Comparison of ENCODE assay signal across 11 cellular contexts in genomic region chr4:112735474-112735951, GRCh38.
DNase-seq lines count a peak whose midpoint lies in the region; ATAC-seq and TF ChIP-seq lines count a peak whose summit lies in the region.
"Had no signal": no experiment of that assay in that cellular context is flagged by ENCODE, and none has a peak within 500 bp of the region (broad histone marks: within the 10 kb centered on the region; RNA-seq: fewer than 3 reads in every experiment).

No MANE protein-coding gene starts in this region.

- H4K20me1 ChIP-seq in GM23338 (replicated peaks; ENCODE audit: insufficient read depth), result no peaks in the 10 kb centered on the region

- DNase-seq in GM12864 (ENCODE audit: low read depth) (peak; percentile 43), pons (ENCODE audit: low spot score) (no peak), omental fat pad (ENCODE audit: low spot score) (no peak), GM23338 (ENCODE audit: low spot score) (no peak), adrenal gland (no peak)
- DNase-seq in activated T-cell treated with anti-CD3 and anti-CD28 coated beads, Interleukin-2, amount 50 U/mL, for 72 hours, result peak; percentile 20 to 25
- DNase-seq: KBM-7 had no signal

- H3K27me3 ChIP-seq in GM23338 (ENCODE audit: insufficient read depth) (no peaks in the 10 kb centered on the region), adrenal gland (no peaks in the 10 kb centered on the region)
- H3K27me3 ChIP-seq: right atrium auricular region had no signal

- H3K36me3 ChIP-seq in GM23338 (ENCODE audit: insufficient read depth) (no peaks in the 10 kb centered on the region), adrenal gland (replicated peaks in 1 of 2) (no peaks in the 10 kb centered on the region)
- H3K36me3 ChIP-seq: right atrium auricular region had no signal

- no peak overlapping the region for H2AFZ ChIP-seq in GM23338

- H3K79me2 ChIP-seq in GM23338 (replicated peaks; ENCODE audit: insufficient read depth), result peaks cover 68% of the 10 kb centered on the region

- H3K9me3 Mint-ChIP-seq in activated T-cell treated with anti-CD3 and anti-CD28 coated beads, Interleukin-2, amount 50 U/mL, for 72 hours, result no peaks in the 10 kb centered on the region
- no peaks in the 10 kb centered on the region for H3K9me3 Mint-ChIP-seq in GM23338
- H3K9me3 Mint-ChIP-seq: brain had no signal

- no peak for TF ChIP-seq POLR2A in adrenal gland (IDR thresholded peaks at IDR 0.05)

- peak overlapping the region; percentile 16 to 51 for H3K4me3 Mint-ChIP-seq in activated T-cell treated with anti-CD3 and anti-CD28 coated beads, Interleukin-2, amount 50 U/mL, for 72 hours
- no peak overlapping the region for H3K4me3 Mint-ChIP-seq in GM23338
- H3K4me3 Mint-ChIP-seq: brain had no signal

- H3K9me2 ChIP-seq in GM23338 (ENCODE audit: insufficient read depth), result no peaks in the 10 kb centered on the region

- no peaks in the 10 kb centered on the region for H3K9me3 ChIP-seq in adrenal gland (replicated peaks in 1 of 3)
- H3K9me3 ChIP-seq: right atrium auricular region had no signal

- H3K4me3 ChIP-seq in GM12864 (ENCODE audit: low read depth, low read length) (no peak overlapping the region), GM23338 (no peak overlapping the region), adrenal gland (no peak overlapping the region)
- H3K4me3 ChIP-seq: right atrium auricular region had no signal

- ATAC-seq in GM19395 (IDR thresholded peaks at IDR 0.05; ENCODE audit: unreplicated experiment) (peak; percentile 73), HG03039 (IDR thresholded peaks at IDR 0.05; ENCODE audit: unreplicated experiment) (peak; percentile 74), omental fat pad (ENCODE audit: low FRiP score) (no peak), GM23338 (no peak)
- peak; percentile 78 to 80 for ATAC-seq in activated T-cell treated with anti-CD3 and anti-CD28 coated beads, Interleukin-2, amount 50 U/mL, for 72 hours (replicated peaks in 1 of 2)

- no peak overlapping the region for H3K4me2 ChIP-seq in GM23338

- TF ChIP-seq CTCF in GM12864 (IDR thresholded peaks at IDR 0.05; ENCODE audit: low read depth, low read length, missing control alignments) (peak; percentile 8), omental fat pad (IDR thresholded peaks at IDR 0.05) (no peak), GM23338 (conservative IDR thresholded peaks at IDR 0.05; ENCODE audit: low read depth in 2 of 2) (peak in 1 of 2 experiments; percentile 17; a peak in 1 of 4 replicates), adrenal gland (IDR thresholded peaks at IDR 0.05) (no peak)

- H3K36me3 Mint-ChIP-seq in activated T-cell treated with anti-CD3 and anti-CD28 coated beads, Interleukin-2, amount 50 U/mL, for 72 hours (ENCODE audit: insufficient read depth in 2 of 2), result no peaks in the 10 kb centered on the region
- H3K36me3 Mint-ChIP-seq in GM23338 (ENCODE audit: low read depth), result peaks cover 7% of the 10 kb centered on the region; the same call in 1 of the 3 replicates
- H3K36me3 Mint-ChIP-seq: brain had no signal

- peaks cover 25% of the 10 kb centered on the region for H3K4me1 Mint-ChIP-seq in activated T-cell treated with anti-CD3 and anti-CD28 coated beads, Interleukin-2, amount 50 U/mL, for 72 hours (ENCODE audit: low read depth)
- H3K4me1 Mint-ChIP-seq in GM23338, result peaks cover 22% of the 10 kb centered on the region
- H3K4me1 Mint-ChIP-seq: brain had no signal

- peaks cover 31% of the 10 kb centered on the region for H3K4me1 ChIP-seq in GM23338 (ENCODE audit: insufficient read depth)
- no peaks in the 10 kb centered on the region for H3K4me1 ChIP-seq in adrenal gland (replicated peaks in 1 of 2)
- H3K4me1 ChIP-seq: right atrium auricular region had no signal

- H3F3A ChIP-seq in GM23338 (replicated peaks; ENCODE audit: low read depth), result no peaks in the 10 kb centered on the region

- H3K27me3 Mint-ChIP-seq in activated T-cell treated with anti-CD3 and anti-CD28 coated beads, Interleukin-2, amount 50 U/mL, for 72 hours (ENCODE audit: low read depth), result peaks cover 7% of the 10 kb centered on the region
- H3K27me3 Mint-ChIP-seq in GM23338 (ENCODE audit: insufficient read depth, low read depth, poor library complexity), result no peaks in the 10 kb centered on the region

- intact Hi-C loops in adrenal gland (cut with DNase I), result no loop called here

- peak overlapping the region; percentile 44 for H3K27ac Mint-ChIP-seq in activated T-cell treated with anti-CD3 and anti-CD28 coated beads, Interleukin-2, amount 50 U/mL, for 72 hours
- no peak overlapping the region for H3K27ac Mint-ChIP-seq in GM23338
- H3K27ac Mint-ChIP-seq: brain had no signal

- no peak overlapping the region for H3K27ac ChIP-seq in GM23338 (ENCODE audit: low read depth)
- no peak overlapping the region for H3K27ac ChIP-seq in adrenal gland
- H3K27ac ChIP-seq: right atrium auricular region had no signal

TF ChIP-seq in GM23338, 12 proteins besides CTCF, POLR2A, EP300 and RAD21 (continues in another document):
- no peak for TF ChIP-seq CREB1 (CRISPR knock-in tag; IDR thresholded peaks at IDR 0.05; ENCODE audit: low read depth)
- no peak for TF ChIP-seq POLR2AphosphoS5 (IDR thresholded peaks at IDR 0.05; ENCODE audit: low read depth)
- no peak for TF ChIP-seq ZNF114 (CRISPR knock-in tag; IDR thresholded peaks at IDR 0.05)
- TF ChIP-seq STAT1 (IDR thresholded peaks at IDR 0.05; ENCODE audit: unreplicated experiment), result no peak
- TF ChIP-seq NANOG (IDR thresholded peaks at IDR 0.05; ENCODE audit: borderline replicate concordance), result no peak
- TF ChIP-seq ETS1 (IDR thresholded peaks at IDR 0.05), result no peak
- TF ChIP-seq EZH2 (IDR thresholded peaks at IDR 0.05; ENCODE audit: low read depth, unreplicated experiment), result no peak
- no peak for TF ChIP-seq JUNB (IDR thresholded peaks at IDR 0.05; ENCODE audit: unreplicated experiment)
- TF ChIP-seq, protein P1, sequence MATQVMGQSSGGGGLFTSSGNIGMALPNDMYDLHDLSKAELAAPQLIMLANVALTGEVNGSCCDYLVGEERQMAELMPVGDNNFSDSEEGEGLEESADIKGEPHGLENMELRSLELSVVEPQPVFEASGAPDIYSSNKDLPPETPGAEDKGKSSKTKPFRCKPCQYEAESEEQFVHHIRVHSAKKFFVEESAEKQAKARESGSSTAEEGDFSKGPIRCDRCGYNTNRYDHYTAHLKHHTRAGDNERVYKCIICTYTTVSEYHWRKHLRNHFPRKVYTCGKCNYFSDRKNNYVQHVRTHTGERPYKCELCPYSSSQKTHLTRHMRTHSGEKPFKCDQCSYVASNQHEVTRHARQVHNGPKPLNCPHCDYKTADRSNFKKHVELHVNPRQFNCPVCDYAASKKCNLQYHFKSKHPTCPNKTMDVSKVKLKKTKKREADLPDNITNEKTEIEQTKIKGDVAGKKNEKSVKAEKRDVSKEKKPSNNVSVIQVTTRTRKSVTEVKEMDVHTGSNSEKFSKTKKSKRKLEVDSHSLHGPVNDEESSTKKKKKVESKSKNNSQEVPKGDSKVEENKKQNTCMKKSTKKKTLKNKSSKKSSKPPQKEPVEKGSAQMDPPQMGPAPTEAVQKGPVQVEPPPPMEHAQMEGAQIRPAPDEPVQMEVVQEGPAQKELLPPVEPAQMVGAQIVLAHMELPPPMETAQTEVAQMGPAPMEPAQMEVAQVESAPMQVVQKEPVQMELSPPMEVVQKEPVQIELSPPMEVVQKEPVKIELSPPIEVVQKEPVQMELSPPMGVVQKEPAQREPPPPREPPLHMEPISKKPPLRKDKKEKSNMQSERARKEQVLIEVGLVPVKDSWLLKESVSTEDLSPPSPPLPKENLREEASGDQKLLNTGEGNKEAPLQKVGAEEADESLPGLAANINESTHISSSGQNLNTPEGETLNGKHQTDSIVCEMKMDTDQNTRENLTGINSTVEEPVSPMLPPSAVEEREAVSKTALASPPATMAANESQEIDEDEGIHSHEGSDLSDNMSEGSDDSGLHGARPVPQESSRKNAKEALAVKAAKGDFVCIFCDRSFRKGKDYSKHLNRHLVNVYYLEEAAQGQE (IDR thresholded peaks at IDR 0.05; ENCODE audit: unreplicated experiment), result no peak
- no peak for TF ChIP-seq ZNF331 (CRISPR knock-in tag; IDR thresholded peaks at IDR 0.05; ENCODE audit: low read depth)

Comparison
In these comparisons a context has a peak if more than half of its experiments do, and no peak if none do; other contexts are left out.
1. DNase-seq: peak in GM12864 (single experiment) and activated T-cell treated with anti-CD3 and anti-CD28 coated beads, Interleukin-2, amount 50 U/mL, for 72 hours (2 of 2); none in pons (single experiment), omental fat pad (single experiment), GM23338 (single experiment) and adrenal gland (0 of 7).
2. ATAC-seq: peak in GM19395 (single experiment), HG03039 (single experiment) and activated T-cell treated with anti-CD3 and anti-CD28 coated beads, Interleukin-2, amount 50 U/mL, for 72 hours (2 of 2); none in omental fat pad (single experiment) and GM23338 (single experiment).